19 cellular contexts compared by ENCODE assay signal in the genomic region with DNA sequence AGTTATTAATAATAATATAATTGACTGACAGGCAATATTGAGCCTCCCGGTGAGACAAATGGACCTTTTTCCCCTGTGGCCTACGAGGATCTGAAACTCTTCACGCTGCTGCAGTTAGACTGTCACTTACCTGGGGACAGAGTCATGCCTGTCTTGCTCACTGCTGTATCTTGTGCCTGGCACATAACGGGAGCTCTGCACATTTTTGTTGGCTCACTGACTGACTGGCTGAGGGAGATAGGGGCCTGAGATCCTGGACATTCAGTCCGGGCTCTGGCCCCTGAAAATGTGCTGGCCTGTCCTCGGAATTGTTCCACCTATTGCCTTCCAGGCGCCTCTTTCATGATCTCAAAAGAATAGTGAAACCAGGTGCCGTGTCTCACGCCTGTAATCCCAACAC. TPM values are rescaled to one million over a fixed set of nuclear protein-coding genes. Genes with fewer than 3 reads are reported as not detected.
DNase-seq lines count a peak whose midpoint lies in the region; ATAC-seq lines count a peak whose summit lies in the region.
"Had no signal": no experiment of that assay in that cellular context is flagged by ENCODE, and none has a peak within 500 bp of the region (broad histone marks: within the 10 kb centered on the region; RNA-seq: fewer than 3 reads in every experiment).

No MANE protein-coding gene starts in this region.

- H3K9me3 Mint-ChIP-seq in activated CD4-positive, alpha-beta T cell treated with anti-CD3 and anti-CD28 coated beads, Interleukin-2, amount 10 ng/mL, durations not matched to agents 7 days and 5 days = no peaks in the 10 kb centered on the region
- H3K9me3 Mint-ChIP-seq in activated naive CD8-positive, alpha-beta T cell treated with anti-CD3 and anti-CD28 coated beads, Interleukin-2, amount 10 ng/mL, durations not matched to agents 7 days and 5 days = no peaks in the 10 kb centered on the region
- no peaks in the 10 kb centered on the region for H3K9me3 Mint-ChIP-seq in stimulated activated naive CD8-positive, alpha-beta T cell treated with anti-CD3 and anti-CD28 coated beads, Interleukin-15, amount 100 ng/mL, for 72 hours
- H3K9me3 Mint-ChIP-seq: brain, mesothelial cell of epicardium had no signal

- no peaks in the 10 kb centered on the region for H3K36me3 ChIP-seq in H7 (replicated peaks; ENCODE audit: control insufficient read depth, insufficient read depth, low read length)
- H3K36me3 ChIP-seq: right lobe of liver had no signal

- H3K4me1 Mint-ChIP-seq in activated CD4-positive, alpha-beta T cell treated with anti-CD3 and anti-CD28 coated beads, Interleukin-2, amount 10 ng/mL, durations not matched to agents 7 days and 5 days = peaks cover 63% of the 10 kb centered on the region
- peaks cover 62% of the 10 kb centered on the region for H3K4me1 Mint-ChIP-seq in activated naive CD8-positive, alpha-beta T cell treated with anti-CD3 and anti-CD28 coated beads, Interleukin-2, amount 10 ng/mL, durations not matched to agents 7 days and 5 days
- peaks cover 78% of the 10 kb centered on the region for H3K4me1 Mint-ChIP-seq in stimulated activated naive CD8-positive, alpha-beta T cell treated with anti-CD3 and anti-CD28 coated beads, Interleukin-15, amount 100 ng/mL, for 72 hours
- H3K4me1 Mint-ChIP-seq: brain, mesothelial cell of epicardium had no signal

- no peak overlapping the region for H3K4me3 ChIP-seq in H7 (ENCODE audit: insufficient read depth, low read depth, low read length)
- H3K4me3 ChIP-seq: right lobe of liver had no signal

- no peaks in the 10 kb centered on the region for H3K27me3 Mint-ChIP-seq in activated CD4-positive, alpha-beta T cell treated with anti-CD3 and anti-CD28 coated beads, Interleukin-2, amount 10 ng/mL, durations not matched to agents 7 days and 5 days
- no peaks in the 10 kb centered on the region for H3K27me3 Mint-ChIP-seq in activated naive CD8-positive, alpha-beta T cell treated with anti-CD3 and anti-CD28 coated beads, Interleukin-2, amount 10 ng/mL, durations not matched to agents 7 days and 5 days
- no peaks in the 10 kb centered on the region for H3K27me3 Mint-ChIP-seq in stimulated activated naive CD8-positive, alpha-beta T cell treated with anti-CD3 and anti-CD28 coated beads, Interleukin-15, amount 100 ng/mL, for 72 hours

- peaks cover 72% of the 10 kb centered on the region for H3K36me3 Mint-ChIP-seq in activated CD4-positive, alpha-beta T cell treated with anti-CD3 and anti-CD28 coated beads, Interleukin-2, amount 10 ng/mL, durations not matched to agents 7 days and 5 days (ENCODE audit: low read depth)
- peaks cover 44% of the 10 kb centered on the region for H3K36me3 Mint-ChIP-seq in activated naive CD8-positive, alpha-beta T cell treated with anti-CD3 and anti-CD28 coated beads, Interleukin-2, amount 10 ng/mL, durations not matched to agents 7 days and 5 days
- H3K36me3 Mint-ChIP-seq: brain, mesothelial cell of epicardium had no signal

- DNase-seq in activated naive CD4-positive, alpha-beta T cell treated with Interleukin-2 at 50 U/mL for 16 hours = peak; percentile 34
- DNase-seq in activated naive CD4-positive, alpha-beta T cell (lab: John Stamatoyannopoulos, UW) = no peak
- DNase-seq in activated CD4-positive, alpha-beta T cell treated with anti-CD3 and anti-CD28 coated beads, Interleukin-2, amount 10 ng/mL, durations not matched to agents 7 days and 5 days = no peak
- peak; percentile 48 for DNase-seq in activated naive CD8-positive, alpha-beta T cell treated with anti-CD3 and anti-CD28 coated beads, Interleukin-2, amount 10 ng/mL, durations not matched to agents 7 days and 5 days
- peak; percentile 34 to 48 for DNase-seq in stimulated activated naive CD8-positive, alpha-beta T cell treated with anti-CD3 and anti-CD28 coated beads, Interleukin-15, amount 100 ng/mL, for 72 hours
- no peak for DNase-seq in mucosa of gallbladder (ENCODE audit: low spot score)
- DNase-seq in H7 = no peak
- DNase-seq: ACHN, hippocampal formation, kidney glomerular epithelial cell, NCI-H2029 treated with DMSO at 0.1 percent for 48 hours, NCI-H526 treated with DMSO at 0.1 percent for 48 hours, right lobe of liver had no signal

- POLR2A ChIA-PET in activated CD4-positive, alpha-beta T cell treated with anti-CD3 and anti-CD28 coated beads, Interleukin-2, amount 10 ng/mL, durations not matched to agents 7 days and 5 days (lab: Charles Lee) = interaction anchor here (1.3 to 2.2 kb wide), 2 partner anchors 32 to 38 kb away, joined by 4 to 17 read pairs; a partner anchor contains a TSS
- POLR2A ChIA-PET in activated naive CD8-positive, alpha-beta T cell treated with anti-CD3 and anti-CD28 coated beads, Interleukin-2, amount 10 ng/mL, durations not matched to agents 7 days and 5 days (lab: Charles Lee) = interaction anchor here (0.8 to 3.8 kb wide), 11 partner anchors 21 to 145 kb away, joined by 3 to 14 read pairs (median 5); a partner anchor contains a TSS

- CTCF ChIA-PET in activated CD4-positive, alpha-beta T cell treated with anti-CD3 and anti-CD28 coated beads, Interleukin-2, amount 10 ng/mL, durations not matched to agents 7 days and 5 days (lab: Charles Lee) = interaction anchor here (0.8 to 5.6 kb wide), 8 partner anchors 22 to 145 kb away, joined by 3 to 24 read pairs (median 4); a partner anchor contains a TSS

- H3K27me3 ChIP-seq in H7 (ENCODE audit: control insufficient read depth, insufficient read depth, low read length) = no peaks in the 10 kb centered on the region; the same call in 1 of the 2 replicates
- H3K27me3 ChIP-seq: right lobe of liver had no signal

- H3K4me3 Mint-ChIP-seq in activated CD4-positive, alpha-beta T cell treated with anti-CD3 and anti-CD28 coated beads, Interleukin-2, amount 10 ng/mL, durations not matched to agents 7 days and 5 days = peak overlapping the region; percentile 94
- peak overlapping the region; percentile 89 for H3K4me3 Mint-ChIP-seq in activated naive CD8-positive, alpha-beta T cell treated with anti-CD3 and anti-CD28 coated beads, Interleukin-2, amount 10 ng/mL, durations not matched to agents 7 days and 5 days
- peak overlapping the region; percentile 83 to 89 for H3K4me3 Mint-ChIP-seq in stimulated activated naive CD8-positive, alpha-beta T cell treated with anti-CD3 and anti-CD28 coated beads, Interleukin-15, amount 100 ng/mL, for 72 hours
- H3K4me3 Mint-ChIP-seq: brain, mesothelial cell of epicardium had no signal

- no peak for ATAC-seq in activated naive CD8-positive, alpha-beta T cell treated with anti-CD3 and anti-CD28 coated beads, Interleukin-2, amount 10 ng/mL, durations not matched to agents 7 days and 5 days (ENCODE audit: low read depth)
- no peak for ATAC-seq in stimulated activated naive CD8-positive, alpha-beta T cell treated with anti-CD3 and anti-CD28 coated beads, Interleukin-15, amount 100 ng/mL, for 72 hours
- no peak for ATAC-seq in GM18873 (IDR thresholded peaks at IDR 0.05; ENCODE audit: low FRiP score, unreplicated experiment)
- ATAC-seq: Panc1, SK-N-SH treated with all-trans-retinoic acid at 6 μM for 48 hours had no signal

- peak overlapping the region; percentile 98 for H3K27ac Mint-ChIP-seq in activated CD4-positive, alpha-beta T cell treated with anti-CD3 and anti-CD28 coated beads, Interleukin-2, amount 10 ng/mL, durations not matched to agents 7 days and 5 days
- peak overlapping the region; percentile 97 for H3K27ac Mint-ChIP-seq in activated naive CD8-positive, alpha-beta T cell treated with anti-CD3 and anti-CD28 coated beads, Interleukin-2, amount 10 ng/mL, durations not matched to agents 7 days and 5 days
- H3K27ac Mint-ChIP-seq in stimulated activated naive CD8-positive, alpha-beta T cell treated with anti-CD3 and anti-CD28 coated beads, Interleukin-15, amount 100 ng/mL, for 72 hours = peak overlapping the region; percentile 73 to 87
- H3K27ac Mint-ChIP-seq: brain, mesothelial cell of epicardium had no signal

RNA-seq across cellular contexts. Expression of a gene that starts 0.7 kb away (rescaled TPM):
- 100 to 1,000 TPM; 489 to 557 TPM for total RNA-seq in activated CD4-positive, alpha-beta T cell treated with anti-CD3 and anti-CD28 coated beads, Interleukin-2, amount 10 ng/mL, durations not matched to agents 7 days and 5 days
- 100 to 1,000 TPM; 424 to 433 TPM for total RNA-seq in activated naive CD8-positive, alpha-beta T cell treated with anti-CD3 and anti-CD28 coated beads, Interleukin-2, amount 10 ng/mL, durations not matched to agents 7 days and 5 days
- total RNA-seq in mucosa of gallbladder = 12.4 TPM
- total RNA-seq in H7 (2014; rRNA removed; shearing (Covaris generic)) = 1.5 TPM in 1 of 2 replicates, not detected in the other
- total RNA-seq: fibroblast of lung, mesothelial cell of epicardium had no signal

RNA-seq across cellular contexts. Expression of a gene that starts 0.9 kb away (rescaled TPM):
- total RNA-seq in activated CD4-positive, alpha-beta T cell treated with anti-CD3 and anti-CD28 coated beads, Interleukin-2, amount 10 ng/mL, durations not matched to agents 7 days and 5 days = 100 to 1,000 TPM; 264 to 268 TPM
- 100 to 1,000 TPM; 199 to 212 TPM for total RNA-seq in activated naive CD8-positive, alpha-beta T cell treated with anti-CD3 and anti-CD28 coated beads, Interleukin-2, amount 10 ng/mL, durations not matched to agents 7 days and 5 days
- total RNA-seq in mucosa of gallbladder = 3.0 TPM
- not detected in 2 replicates for total RNA-seq in H7 (2014; rRNA removed; shearing (Covaris generic))
- total RNA-seq: fibroblast of lung, mesothelial cell of epicardium had no signal

RNA-seq across cellular contexts. Expression of a gene that starts 16.2 kb away (rescaled TPM):
- total RNA-seq in activated CD4-positive, alpha-beta T cell treated with anti-CD3 and anti-CD28 coated beads, Interleukin-2, amount 10 ng/mL, durations not matched to agents 7 days and 5 days = 10 to 100 TPM; 42.6 to 49.1 TPM
- 10 to 100 TPM; 43.4 to 44.4 TPM for total RNA-seq in activated naive CD8-positive, alpha-beta T cell treated with anti-CD3 and anti-CD28 coated beads, Interleukin-2, amount 10 ng/mL, durations not matched to agents 7 days and 5 days
- 38.0 TPM for total RNA-seq in mucosa of gallbladder
- total RNA-seq in H7 (2014; rRNA removed; shearing (Covaris generic)) = 34.3 and 39.1 TPM in 2 replicates

RNA-seq across cellular contexts. Expression of a gene that starts 38.7 kb away (rescaled TPM):
- total RNA-seq in activated CD4-positive, alpha-beta T cell treated with anti-CD3 and anti-CD28 coated beads, Interleukin-2, amount 10 ng/mL, durations not matched to agents 7 days and 5 days = 100 to 1,000 TPM; 680 to 841 TPM
- total RNA-seq in activated naive CD8-positive, alpha-beta T cell treated with anti-CD3 and anti-CD28 coated beads, Interleukin-2, amount 10 ng/mL, durations not matched to agents 7 days and 5 days = 100 to 1,000 TPM; 607 to 630 TPM
- 15.7 TPM for total RNA-seq in mucosa of gallbladder
- total RNA-seq in H7 (2014; rRNA removed; shearing (Covaris generic)) = not detected in 2 replicates
- total RNA-seq: fibroblast of lung, mesothelial cell of epicardium had no signal

RNA-seq across cellular contexts. Expression of a gene that starts 58.2 kb away (rescaled TPM):
- total RNA-seq in activated CD4-positive, alpha-beta T cell treated with anti-CD3 and anti-CD28 coated beads, Interleukin-2, amount 10 ng/mL, durations not matched to agents 7 days and 5 days = 100 to 1,000 TPM; 195 to 272 TPM
- total RNA-seq in activated naive CD8-positive, alpha-beta T cell treated with anti-CD3 and anti-CD28 coated beads, Interleukin-2, amount 10 ng/mL, durations not matched to agents 7 days and 5 days = 100 to 1,000 TPM; 202 to 224 TPM
- total RNA-seq in mucosa of gallbladder = 196 TPM
- total RNA-seq in H7 (2014; rRNA removed; shearing (Covaris generic)) = 98.8 and 118 TPM in 2 replicates

Comparison
In these comparisons a context has a peak if more than half of its experiments do, and no peak if none do; other contexts are left out.
1. DNase-seq: peak in activated naive CD4-positive, alpha-beta T cell treated with Interleukin-2 at 50 U/mL for 16 hours (single experiment), activated naive CD8-positive, alpha-beta T cell treated with anti-CD3 and anti-CD28 coated beads, Interleukin-2, amount 10 ng/mL, durations not matched to agents 7 days and 5 days (single experiment) and stimulated activated naive CD8-positive, alpha-beta T cell treated with anti-CD3 and anti-CD28 coated beads, Interleukin-15, amount 100 ng/mL, for 72 hours (2 of 2); none in activated naive CD4-positive, alpha-beta T cell (0 of 4), activated CD4-positive, alpha-beta T cell treated with anti-CD3 and anti-CD28 coated beads, Interleukin-2, amount 10 ng/mL, durations not matched to agents 7 days and 5 days (single experiment), mucosa of gallbladder (single experiment) and H7 (single experiment).
2. RNA of a gene that starts 0.7 kb away (total RNA-seq): 489 to 557 TPM in activated CD4-positive, alpha-beta T cell treated with anti-CD3 and anti-CD28 coated beads, Interleukin-2, amount 10 ng/mL, durations not matched to agents 7 days and 5 days and 424 to 433 TPM in activated naive CD8-positive, alpha-beta T cell treated with anti-CD3 and anti-CD28 coated beads, Interleukin-2, amount 10 ng/mL, durations not matched to agents 7 days and 5 days; 12.4 TPM in mucosa of gallbladder (single experiment) and 1.5 TPM in H7; every median in the first group is over 10 times any median in the second.
3. RNA of a gene that starts 0.9 kb away (total RNA-seq): 264 to 268 TPM in activated CD4-positive, alpha-beta T cell treated with anti-CD3 and anti-CD28 coated beads, Interleukin-2, amount 10 ng/mL, durations not matched to agents 7 days and 5 days and 199 to 212 TPM in activated naive CD8-positive, alpha-beta T cell treated with anti-CD3 and anti-CD28 coated beads, Interleukin-2, amount 10 ng/mL, durations not matched to agents 7 days and 5 days; 3.0 TPM in mucosa of gallbladder (single experiment) and not detected in H7; every median in the first group is over 10 times any median in the second.
4. Peak in every context shown above with its lines, with median percentiles within 50 percentile points of each other: H3K27ac Mint-ChIP-seq and H3K4me3 Mint-ChIP-seq.